15 cellular contexts compared by ENCODE assay signal in the genomic region with DNA sequence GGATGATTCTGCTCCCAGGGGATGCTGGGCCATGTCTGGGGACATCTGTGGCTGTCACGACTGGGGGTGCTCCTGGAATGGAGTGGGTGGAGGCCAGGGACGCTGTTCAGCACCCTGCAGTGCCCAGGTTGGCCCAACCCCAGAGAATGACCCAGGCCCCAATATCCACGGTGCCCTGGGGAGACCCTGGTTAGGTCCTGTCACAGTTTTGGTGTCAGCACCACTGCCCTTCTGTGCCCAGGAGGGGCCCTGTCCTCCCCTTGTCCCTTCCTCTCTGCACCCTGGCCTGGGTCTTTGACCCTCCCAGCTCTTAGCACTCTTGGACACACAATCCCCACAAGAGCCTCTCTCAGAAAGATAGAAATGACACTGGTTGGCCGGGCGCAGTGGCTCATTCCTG.
DNase-seq lines count a peak whose midpoint lies in the region; ATAC-seq, FAIRE-seq and TF ChIP-seq lines count a peak whose summit lies in the region.
"Had no signal": no experiment of that assay in that cellular context is flagged by ENCODE, and none has a peak within 500 bp of the region (broad histone marks: within the 10 kb centered on the region; RNA-seq: fewer than 3 reads in every experiment).

No MANE protein-coding gene starts in this region.

- no peak overlapping the region for H3K4ac ChIP-seq in H9 (ENCODE audit: low read depth, low read length)

- H3K23me2 ChIP-seq in H9 (ENCODE audit: insufficient read length, low read depth, low read length, poor library complexity, severe bottlenecking): no peaks in the 10 kb centered on the region

- H2BK12ac ChIP-seq in H9 (ENCODE audit: insufficient read length, low read depth, low read length): no peak overlapping the region

- H3K9ac ChIP-seq in H9 (ENCODE audit: extremely low read depth, insufficient read length, low read length): no peak overlapping the region
- peak overlapping the region; percentile 94 for H3K9ac ChIP-seq in GM12878 (ENCODE audit: control insufficient read depth, insufficient read depth, low read length)

- no CpG with 5 or more reads among the region's 5 CpGs for WGBS in H9 (ENCODE audit: extremely low coverage, insufficient read length, low lambda C conversion rate)
- whole genome bisulfite sequencing in GM12878 (ENCODE audit: insufficient coverage, insufficient replicate concordance, low lambda C conversion rate, missing lambda C conversion rate): 7% methylated on average over 5 of the region's 5 CpGs

- 0 out of 2 replicates have a peak, but pooled peaks have one; percentile 26 for TF ChIP-seq POLR2A in GM12878 (IDR thresholded peaks at IDR 0.05; ENCODE audit: low read depth, low read length)

- in situ Hi-C loops in GM12878 (cut with MboI): no loop called here
- in situ Hi-C loops in GM13976 (cut with MboI; ENCODE audit: low sequenced_read_pairs, unreplicated experiment): no loop called here

- peak; percentile 7 for ATAC-seq in GM12878
- peak; percentile 7 for ATAC-seq in sciatic nerve
- ATAC-seq in GM21786 (IDR thresholded peaks at IDR 0.05; ENCODE audit: unreplicated experiment): no peak
- ATAC-seq: A549 had no signal

- H3K79me1 ChIP-seq in H9 (ENCODE audit: insufficient read depth, low read depth, low read length, poor library complexity, severe bottlenecking): no peaks in the 10 kb centered on the region

- H2AK5ac ChIP-seq in H9 (ENCODE audit: insufficient read length, low read length): no peak overlapping the region

- H3K27me3 Mint-ChIP-seq in activated CD4-positive, alpha-beta T cell treated with anti-CD3 and anti-CD28 coated beads, Interleukin-2, amount 10 ng/mL, durations not matched to agents 7 days and 5 days: no peaks in the 10 kb centered on the region
- 0 out of 2 replicates have a peak, but pooled peaks cover 1% of the 10 kb centered on the region for H3K27me3 Mint-ChIP-seq in H9 (ENCODE audit: low read depth)

- H4K20me1 ChIP-seq in H9 (ENCODE audit: control insufficient read depth, insufficient read depth, insufficient read length) (no peaks in the 10 kb centered on the region), GM12878 (ENCODE audit: control insufficient read depth, insufficient read depth) (no peaks in the 10 kb centered on the region)

- no peak overlapping the region for H2BK15ac ChIP-seq in H9 (ENCODE audit: low read depth, low read length)

- H3K79me2 ChIP-seq in H9 (ENCODE audit: insufficient read depth, low read length) (no peaks in the 10 kb centered on the region), GM12878 (ENCODE audit: control insufficient read depth, insufficient read depth, low read length) (no peaks in the 10 kb centered on the region; the same call in 1 of the 2 replicates)
- H3K79me2 ChIP-seq: hepatocyte had no signal

- H3K27ac ChIP-seq in H9 (ENCODE audit: insufficient read length, low read depth, low read length): no peak overlapping the region
- peak overlapping the region; percentile 98 for H3K27ac ChIP-seq in GM12878 (ENCODE audit: control insufficient read depth, insufficient read depth)
- H3K27ac ChIP-seq: hepatocyte, upper lobe of right lung had no signal

- no peak overlapping the region for H3K23ac ChIP-seq in H9 (ENCODE audit: insufficient read length, low read depth, low read length)

- no peak for TF ChIP-seq RAD21 in GM12878 (IDR thresholded peaks at IDR 0.05; ENCODE audit: insufficient read depth, low read depth, low read length)

- H4K5ac ChIP-seq in H9 (ENCODE audit: insufficient read length, low read depth, low read length): no peak overlapping the region

- no peak for TF ChIP-seq CTCF in H9 (conservative IDR thresholded peaks at IDR 0.05)
- TF ChIP-seq CTCF in GM12878 (IDR thresholded peaks at IDR 0.05 in 2 of 3, conservative IDR thresholded peaks at IDR 0.05 in 1 of 3; ENCODE audit: control insufficient read depth in 2 of 3, extremely low read depth in 1 of 3, insufficient read depth in 1 of 3, low read depth in 3 of 3, low read length in 3 of 3): no peak
- no peak for TF ChIP-seq CTCF in GM13976 (IDR thresholded peaks at IDR 0.05; ENCODE audit: borderline replicate concordance, control extremely low read depth, extremely low read depth, insufficient read depth, missing control alignments)

- no peaks in the 10 kb centered on the region for H3K36me3 Mint-ChIP-seq in activated CD4-positive, alpha-beta T cell treated with anti-CD3 and anti-CD28 coated beads, Interleukin-2, amount 10 ng/mL, durations not matched to agents 7 days and 5 days (ENCODE audit: low read depth)
- H3K36me3 Mint-ChIP-seq in H9 (ENCODE audit: insufficient read depth in 1 of 3, low read depth in 3 of 3): no peaks in the 10 kb centered on the region; a peak in 1 of 7 replicates

- SMC1A ChIA-PET in GM12878 (lab: Charles Lee; ENCODE audit: uncharacterized antibody, unreplicated experiment): interaction anchor here (0.8 to 4.0 kb wide), 13 partner anchors 8 to 85 kb away, joined by 3 to 43 read pairs (median 5); partner anchors contain the start of gene GADD45B

- H3K4me2 ChIP-seq in H9 (ENCODE audit: insufficient read depth, insufficient read length, low read length): no peak overlapping the region
- peak overlapping the region; percentile 11; the same call in 1 of the 2 replicates for H3K4me2 ChIP-seq in GM12878 (ENCODE audit: control insufficient read depth, insufficient read depth)
- H3K4me2 ChIP-seq: A549, hepatocyte had no signal

- no peak for DNase-seq in activated CD4-positive, alpha-beta T cell treated with anti-CD3 and anti-CD28 coated beads, Interleukin-2, amount 10 ng/mL, durations not matched to agents 7 days and 5 days
- no peak for DNase-seq in activated CD4-positive, alpha-beta T cell treated with anti-CD3 and anti-CD28 coated beads, Interleukin-2, amount 50 U/mL, for 1 hour
- DNase-seq in H9 (no peak), GM12878 (ENCODE audit: low read depth, low spot score) (no peak), sciatic nerve (ENCODE audit: low spot score) (no peak), LoVo (ENCODE audit: low spot score) (no peak), GM13976 (ENCODE audit: low spot score) (no peak)
- DNase-seq: Calu3, NCI-H1417, upper lobe of right lung had no signal

- peak overlapping the region; percentile 99 for H3K27ac Mint-ChIP-seq in activated CD4-positive, alpha-beta T cell treated with anti-CD3 and anti-CD28 coated beads, Interleukin-2, amount 10 ng/mL, durations not matched to agents 7 days and 5 days
- H3K27ac Mint-ChIP-seq in H9: no peak overlapping the region
- H3K27ac Mint-ChIP-seq: nephron had no signal

- RAD21 ChIA-PET in GM12878 (lab: Charles Lee; ENCODE audit: unreplicated experiment): interaction anchor here (0.7 to 4.1 kb wide), 11 partner anchors 9 to 393 kb away, joined by 3 to 67 read pairs (median 17); partner anchors contain the start of gene GADD45B

- no peak for FAIRE-seq in GM12878 (lab: Jason Lieb, UNC)
- FAIRE-seq: A549, H54 had no signal

- H3K56ac ChIP-seq in H9 (ENCODE audit: insufficient read length, low read depth, low read length): no peak overlapping the region

- peaks cover 52% of the 10 kb centered on the region for H3K4me1 Mint-ChIP-seq in activated CD4-positive, alpha-beta T cell treated with anti-CD3 and anti-CD28 coated beads, Interleukin-2, amount 10 ng/mL, durations not matched to agents 7 days and 5 days
- peaks cover 9 to 19% of the 10 kb centered on the region in 2 experiments; a peak in 3 of 4 replicates for H3K4me1 Mint-ChIP-seq in H9

- H2BK5ac ChIP-seq in H9 (ENCODE audit: insufficient read length, low read length): no peak overlapping the region

- no peak overlapping the region for H4K91ac ChIP-seq in H9 (ENCODE audit: insufficient read length, low read depth, low read length)

- H3K9me3 Mint-ChIP-seq in activated CD4-positive, alpha-beta T cell treated with anti-CD3 and anti-CD28 coated beads, Interleukin-2, amount 10 ng/mL, durations not matched to agents 7 days and 5 days: no peaks in the 10 kb centered on the region
- peaks cover 0 to 3% of the 10 kb centered on the region in 2 experiments; a peak in 2 of 5 replicates for H3K9me3 Mint-ChIP-seq in H9
- H3K9me3 Mint-ChIP-seq: nephron had no signal

- CTCF ChIA-PET in activated CD4-positive, alpha-beta T cell treated with anti-CD3 and anti-CD28 coated beads, Interleukin-2, amount 10 ng/mL, durations not matched to agents 7 days and 5 days (lab: Charles Lee): interaction anchor here (0.6 to 2.0 kb wide), 7 partner anchors 8 to 1735 kb away, joined by 3 to 6 read pairs (median 3); no protein-coding TSS in a partner anchor
- CTCF ChIA-PET in GM12878 (lab: Yijun Ruan, JAX): interaction anchor here (0.7 to 4.1 kb wide), 13 partner anchors 8 to 91 kb away, joined by 3 to 49 read pairs (median 4); partner anchors contain the start of gene GADD45B

- intact Hi-C loops in GM12878 (cut with micrococcal nuclease; ENCODE audit: unreplicated experiment) (no loop called here), sciatic nerve (cut with DNase I) (no loop called here)

- no peak overlapping the region for H3T11ph ChIP-seq in H9 (ENCODE audit: low read length)

- no peak overlapping the region for H2BK120ac ChIP-seq in H9 (ENCODE audit: low read depth, low read length, poor library complexity, severe bottlenecking)

- no peak overlapping the region for H4K8ac ChIP-seq in H9 (replicated peaks; ENCODE audit: insufficient read length, low read depth, low read length)

- H3K27me3 ChIP-seq in H9 (ENCODE audit: insufficient read depth, low read length) (no peaks in the 10 kb centered on the region), GM12878 (replicated peaks in 1 of 2; ENCODE audit: control insufficient read depth in 2 of 2, insufficient read depth in 2 of 2, low read length in 1 of 2) (no peaks in the 10 kb centered on the region)
- H3K27me3 ChIP-seq: hepatocyte, upper lobe of right lung had no signal

- no peak overlapping the region for H2BK20ac ChIP-seq in H9 (ENCODE audit: low read depth, low read length, poor library complexity, severe bottlenecking)

- H3K18ac ChIP-seq in H9 (ENCODE audit: insufficient read length, low read depth, low read length): no peak overlapping the region

- TSS peak; percentile 85 for BruUV-seq in GM12878 (replicated peaks; lab: Mats Ljungman, UMichigan)

- H2AFZ ChIP-seq in H9 (ENCODE audit: low read length) (no peak overlapping the region), GM12878 (ENCODE audit: control insufficient read depth, low read depth, low read length) (no peak overlapping the region)
- H2AFZ ChIP-seq: hepatocyte had no signal

- peak overlapping the region; percentile 27; the same call in 1 of the 2 replicates for H3K14ac ChIP-seq in H9 (ENCODE audit: insufficient read depth, low read length)

- H3K36me3 ChIP-seq in GM12878 (ENCODE audit: control insufficient read depth in 2 of 2, insufficient read depth in 2 of 2, low read length in 1 of 2): no peaks in the 10 kb centered on the region
- H3K36me3 ChIP-seq: upper lobe of right lung had no signal

- TF ChIP-seq EP300 in GM12878 (IDR thresholded peaks at IDR 0.05; ENCODE audit: borderline replicate concordance in 1 of 2, control insufficient read depth in 1 of 2, low read depth in 2 of 2, low read length in 2 of 2): no peak

- POLR2A ChIA-PET in activated CD4-positive, alpha-beta T cell treated with anti-CD3 and anti-CD28 coated beads, Interleukin-2, amount 10 ng/mL, durations not matched to agents 7 days and 5 days (lab: Charles Lee): interaction anchor here (1.2 kb wide), 1 partner anchor 85 kb away, joined by 13 read pairs; the partner anchor contains the start of gene GADD45B
- POLR2A ChIA-PET in GM12878 (lab: Charles Lee): interaction anchor here (0.6 to 3.2 kb wide), 16 partner anchors 9 to 93 kb away, joined by 3 to 30 read pairs (median 8); partner anchors contain the start of gene GADD45B

- peak overlapping the region; percentile 85 for H3K4me3 Mint-ChIP-seq in activated CD4-positive, alpha-beta T cell treated with anti-CD3 and anti-CD28 coated beads, Interleukin-2, amount 10 ng/mL, durations not matched to agents 7 days and 5 days
- H3K4me3 Mint-ChIP-seq in H9: no peak overlapping the region
- H3K4me3 Mint-ChIP-seq: nephron had no signal

- no peaks in the 10 kb centered on the region for H3K9me3 ChIP-seq in H9 (ENCODE audit: control insufficient read depth, low read depth, low read length)
- no peaks in the 10 kb centered on the region for H3K9me3 ChIP-seq in GM12878 (replicated peaks; ENCODE audit: control insufficient read depth, insufficient read depth, low read length)
- H3K9me3 ChIP-seq: A549, upper lobe of right lung had no signal

- H3K4me3 ChIP-seq in GM12878: 0 out of 2 replicates have a peak overlapping the region, but pooled peaks have one; percentile 61
- H3K4me3 ChIP-seq: A549, hepatocyte had no signal

- H3K4me1 ChIP-seq in H9 (ENCODE audit: insufficient read depth, low read length) (no peaks in the 10 kb centered on the region), GM12878 (ENCODE audit: control insufficient read depth, insufficient read depth, low read length) (peaks cover 28% of the 10 kb centered on the region)
- H3K4me1 ChIP-seq: A549 had no signal
